In the genomic region with DNA sequence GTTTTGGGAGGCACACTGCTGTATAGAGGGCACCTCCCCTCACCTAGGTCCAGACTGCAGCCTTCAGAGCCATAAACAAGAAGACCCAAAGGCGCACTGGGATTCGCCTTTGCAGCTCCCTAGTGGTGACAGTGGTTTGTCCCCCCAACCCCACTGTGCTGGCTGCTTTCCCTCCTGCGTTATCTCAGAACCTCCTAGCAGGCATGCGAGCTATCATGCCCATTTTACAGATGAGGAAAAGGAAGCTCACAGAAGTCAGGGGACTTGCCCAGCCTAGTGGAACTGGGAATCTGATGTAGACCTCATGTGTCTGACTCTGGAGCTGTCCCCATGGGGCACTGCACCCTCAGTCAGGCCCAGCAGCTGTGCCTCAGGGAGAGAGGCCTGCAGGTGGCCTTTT, we compare ENCODE assay signal across 24 cellular contexts.
"Had no signal": no experiment of that assay in that cellular context is flagged by ENCODE, and none has a peak within 500 bp of the region (broad histone marks: within the 10 kb centered on the region; RNA-seq: fewer than 3 reads in every experiment).

No MANE protein-coding gene starts in this region.

- H3K9me3 Mint-ChIP-seq: activated CD4-positive, alpha-beta T cell treated with anti-CD3 and anti-CD28 coated beads, Interleukin-2, amount 10 ng/mL, durations not matched to agents 7 days and 5 days; activated CD8-positive, alpha-beta T cell treated with anti-CD3 and anti-CD28 coated beads for 36 hours; natural killer cell treated with Interleukin-12 subunit alpha and Interleukin-12 subunit beta and Interleukin-15 and Interleukin-18, amount 100 ng/mL, for 72 hours had no signal

- H3K4me3 ChIP-seq: adrenal gland, pancreas, skin epidermis, stomach, suprapubic skin, transverse colon, vagina had no signal

- H3K27me3 ChIP-seq: adrenal gland, foreskin keratinocyte, pancreas, stomach, suprapubic skin, transverse colon, vagina had no signal

- H3K27me3 Mint-ChIP-seq: activated CD4-positive, alpha-beta T cell treated with anti-CD3 and anti-CD28 coated beads, Interleukin-2, amount 10 ng/mL, durations not matched to agents 7 days and 5 days; activated CD8-positive, alpha-beta memory T cell treated with anti-CD3 and anti-CD28 coated beads, Interleukin-2, amount 10 ng/mL, durations not matched to agents 7 days and 5 days; activated CD8-positive, alpha-beta T cell treated with anti-CD3 and anti-CD28 coated beads for 36 hours; activated naive CD8-positive, alpha-beta T cell; natural killer cell treated with Interleukin-12 subunit alpha and Interleukin-12 subunit beta and Interleukin-15 and Interleukin-18, amount 100 ng/mL, for 72 hours; T-helper 17 cell had no signal

- ATAC-seq: activated CD8-positive, alpha-beta memory T cell treated with anti-CD3 and anti-CD28 coated beads, Interleukin-2, amount 10 ng/mL, durations not matched to agents 7 days and 5 days; activated CD8-positive, alpha-beta T cell treated with anti-CD3 and anti-CD28 coated beads for 36 hours; foreskin keratinocyte; natural killer cell treated with Interleukin-12 subunit alpha and Interleukin-12 subunit beta and Interleukin-15 and Interleukin-18, amount 100 ng/mL, for 72 hours; pancreas; T-helper 17 cell had no signal

- H3K9me3 ChIP-seq: adrenal gland, pancreas, stomach, suprapubic skin, transverse colon, vagina had no signal

- H3K4me3 Mint-ChIP-seq: activated CD4-positive, alpha-beta T cell treated with anti-CD3 and anti-CD28 coated beads, Interleukin-2, amount 10 ng/mL, durations not matched to agents 7 days and 5 days; activated CD8-positive, alpha-beta memory T cell treated with anti-CD3 and anti-CD28 coated beads, Interleukin-2, amount 10 ng/mL, durations not matched to agents 7 days and 5 days; activated CD8-positive, alpha-beta T cell treated with anti-CD3 and anti-CD28 coated beads for 36 hours; activated naive CD8-positive, alpha-beta T cell; natural killer cell treated with Interleukin-12 subunit alpha and Interleukin-12 subunit beta and Interleukin-15 and Interleukin-18, amount 100 ng/mL, for 72 hours; T-helper 17 cell had no signal

- H3K27ac Mint-ChIP-seq: activated CD4-positive, alpha-beta T cell treated with anti-CD3 and anti-CD28 coated beads, Interleukin-2, amount 10 ng/mL, durations not matched to agents 7 days and 5 days; activated CD8-positive, alpha-beta memory T cell treated with anti-CD3 and anti-CD28 coated beads, Interleukin-2, amount 10 ng/mL, durations not matched to agents 7 days and 5 days; activated naive CD8-positive, alpha-beta T cell had no signal

- H3K27ac ChIP-seq: adrenal gland, foreskin keratinocyte, pancreas, skin epidermis, stomach, suprapubic skin, transverse colon, vagina, WERI-Rb-1 had no signal

- H3K36me3 ChIP-seq: adrenal gland, vagina had no signal

- H3K4me1 ChIP-seq: foreskin keratinocyte, pancreas, stomach had no signal

- DNase-seq: activated CD4-positive, alpha-beta T cell treated with anti-CD3 and anti-CD28 coated beads, Interleukin-2, amount 10 ng/mL, durations not matched to agents 7 days and 5 days; activated CD4-positive, CD25-positive, alpha-beta regulatory T cell treated with anti-CD3 and anti-CD28 coated beads, Interleukin-2, amount 50 U/mL, for 72 hours; activated CD8-positive, alpha-beta memory T cell treated with anti-CD3 and anti-CD28 coated beads, Interleukin-2, amount 10 ng/mL, durations not matched to agents 7 days and 5 days; activated CD8-positive, alpha-beta T cell treated with anti-CD3 and anti-CD28 coated beads for 36 hours; activated naive CD4-positive, alpha-beta T cell; activated T-cell treated with anti-CD3 and anti-CD28 coated beads for 4 hours; adrenal gland; central memory CD4-positive, alpha-beta T cell; effector memory CD4-positive, alpha-beta T cell; foreskin keratinocyte; kidney; midbrain; pancreas; right cardiac atrium; stimulated activated CD4-positive, alpha-beta T cell treated with anti-CD3 and anti-CD28 coated beads, Interleukin-1b, Interleukin-23, amount 100 ng/mL, for 48 hours; stomach; T-helper 17 cell; transverse colon; WERI-Rb-1 had no signal
